Comparison of ENCODE assay signal across 22 cellular contexts in genomic region chr6:2977290-2977689, GRCh38. TPM values are rescaled to one million over a fixed set of nuclear protein-coding genes. Genes with fewer than 3 reads are reported as not detected.
DNase-seq lines count a peak whose midpoint lies in the region; ATAC-seq and TF ChIP-seq lines count a peak whose summit lies in the region.
"Had no signal": no experiment of that assay in that cellular context is flagged by ENCODE, and none has a peak within 500 bp of the region (broad histone marks: within the 10 kb centered on the region; RNA-seq: fewer than 3 reads in every experiment).

No MANE protein-coding gene starts in this region.

- 65 to 93% (median 88%) methylated on average over 5 of the region's 5 CpGs for WGBS in spleen, 5 donors

- no peaks in the 10 kb centered on the region for H3K9me3 Mint-ChIP-seq in activated T-cell treated with anti-CD3 and anti-CD28 coated beads, Interleukin-2, amount 50 U/mL, for 72 hours

- H4K20me1 ChIP-seq in fibroblast of lung (ENCODE audit: control insufficient read depth, extremely low read depth, insufficient read depth, low read length) = no peaks in the 10 kb centered on the region
- H4K20me1 ChIP-seq: BLaER1 treated with 17β-estradiol and CSF1 and Interleukin-3, amounts not matched to agents 10 nM and 100 nM had no signal

- no peak for DNase-seq in activated T-cell treated with anti-CD3 and anti-CD28 coated beads, Interleukin-2, amount 50 U/mL, for 72 hours
- DNase-seq in activated T-cell treated with anti-CD3 and anti-CD28 coated beads for 4 hours (no peak), RWPE2 (ENCODE audit: low spot score) (no peak), fibroblast of lung (ENCODE audit: low read depth in 2 of 2) (no peak), spleen (no peak), left ventricle myocardium superior (no peak)
- DNase-seq: activated CD4-positive, alpha-beta T cell treated with anti-CD3 and anti-CD28 coated beads, Interleukin-2, amount 50 U/mL, for 1 hour; activated naive CD4-positive, alpha-beta T cell; caudate nucleus; COR-L47; DMS79; GF-D8; NCI-H1092 treated with DMSO at 0.1 percent for 48 hours; NCI-H1930; NCI-H526 treated with DMSO at 0.1 percent for 48 hours had no signal

- H3K4me1 ChIP-seq in RWPE2 (ENCODE audit: insufficient read depth, poor library complexity, severe bottlenecking) = peaks cover 35% of the 10 kb centered on the region
- H3K4me1 ChIP-seq in fibroblast of lung (ENCODE audit: control insufficient read depth, extremely low read depth, insufficient read depth, low read length) = peaks cover 15% of the 10 kb centered on the region
- H3K4me1 ChIP-seq in spleen = peaks cover 6 to 70% (median 51%) of the 10 kb centered on the region in 6 donors

- peaks cover 41% of the 10 kb centered on the region for H3K4me1 Mint-ChIP-seq in activated T-cell treated with anti-CD3 and anti-CD28 coated beads, Interleukin-2, amount 50 U/mL, for 72 hours (ENCODE audit: low read depth)

- H3K27ac ChIP-seq in RWPE2 (ENCODE audit: poor library complexity, severe bottlenecking) (peak overlapping the region; percentile 55), fibroblast of lung (ENCODE audit: insufficient read depth, low read length) (peak overlapping the region; percentile 77), spleen (peak overlapping the region in 5 of 8 donors; percentile 27 to 81 (median 78))
- H3K27ac ChIP-seq: BLaER1 treated with 17β-estradiol and CSF1 and Interleukin-3, amounts not matched to agents 10 nM and 100 nM; VCaP had no signal

- no peak overlapping the region for H2AFZ ChIP-seq in fibroblast of lung (ENCODE audit: low read length)

- peaks cover 0 to 1% of the 10 kb centered on the region in 2 donors for H3K36me3 Mint-ChIP-seq in activated T-cell treated with anti-CD3 and anti-CD28 coated beads, Interleukin-2, amount 50 U/mL, for 72 hours (ENCODE audit: insufficient read depth in 2 of 2)

- TF ChIP-seq CTCF in RWPE2 (IDR thresholded peaks at IDR 0.05; ENCODE audit: poor library complexity, severe bottlenecking) = no peak
- TF ChIP-seq CTCF in fibroblast of lung (conservative IDR thresholded peaks at IDR 0.05 in 1 of 2, IDR thresholded peaks at IDR 0.05 in 1 of 2; ENCODE audit: low read depth in 1 of 2, low read length in 2 of 2) = no peak
- TF ChIP-seq CTCF in spleen (IDR thresholded peaks at IDR 0.05 in 8 of 11, conservative IDR thresholded peaks at IDR 0.05 in 3 of 11) = no peak

- H3K79me2 ChIP-seq in fibroblast of lung (ENCODE audit: control insufficient read depth, insufficient read depth, low read length) = no peaks in the 10 kb centered on the region

- H3K4me3 ChIP-seq in RWPE2 (ENCODE audit: severe bottlenecking) = no peak overlapping the region
- H3K4me3 ChIP-seq in fibroblast of lung (replicated peaks in 1 of 4; ENCODE audit: control extremely low read depth in 1 of 4, insufficient read depth in 1 of 4, low read depth in 3 of 4, low read length in 4 of 4) = no peak overlapping the region
- no peak overlapping the region for H3K4me3 ChIP-seq in spleen
- H3K4me3 ChIP-seq: BLaER1 treated with 17β-estradiol and CSF1 and Interleukin-3, amounts not matched to agents 10 nM and 100 nM; lung; SK-N-MC; skin epidermis had no signal

- ATAC-seq in activated T-cell treated with anti-CD3 and anti-CD28 coated beads, Interleukin-2, amount 50 U/mL, for 72 hours (replicated peaks in 1 of 2) = no peak
- ATAC-seq in RWPE2 (ENCODE audit: low read depth) (no peak), left ventricle myocardium superior (no peak), GM19452 (IDR thresholded peaks at IDR 0.05; ENCODE audit: unreplicated experiment) (no peak), GM19467 (IDR thresholded peaks at IDR 0.05; ENCODE audit: unreplicated experiment) (no peak)

- peak overlapping the region; percentile 90 for H3K27ac Mint-ChIP-seq in activated T-cell treated with anti-CD3 and anti-CD28 coated beads, Interleukin-2, amount 50 U/mL, for 72 hours

- no peaks in the 10 kb centered on the region for H3K27me3 Mint-ChIP-seq in activated T-cell treated with anti-CD3 and anti-CD28 coated beads, Interleukin-2, amount 50 U/mL, for 72 hours (ENCODE audit: low read depth)

- H3K4me2 ChIP-seq in fibroblast of lung (ENCODE audit: extremely low read depth, insufficient read depth, low read length) = peak overlapping the region; percentile 89

- H3K9me3 ChIP-seq in RWPE2 (ENCODE audit: severe bottlenecking) (no peaks in the 10 kb centered on the region), fibroblast of lung (ENCODE audit: control insufficient read depth, insufficient read depth, low read depth, low read length) (no peaks in the 10 kb centered on the region), spleen (no peaks in the 10 kb centered on the region)

- H3K36me3 ChIP-seq in RWPE2 (ENCODE audit: low read depth) (no peaks in the 10 kb centered on the region), fibroblast of lung (ENCODE audit: control insufficient read depth, insufficient read depth, low read length) (no peaks in the 10 kb centered on the region), spleen (no peaks in the 10 kb centered on the region)
- H3K36me3 ChIP-seq: BLaER1 treated with 17β-estradiol and CSF1 and Interleukin-3, amounts not matched to agents 10 nM and 100 nM had no signal

- no peak for TF ChIP-seq POLR2A in spleen (IDR thresholded peaks at IDR 0.05)

- H3K4me3 Mint-ChIP-seq in activated T-cell treated with anti-CD3 and anti-CD28 coated beads, Interleukin-2, amount 50 U/mL, for 72 hours = peak overlapping the region; percentile 33 to 73

- no peak overlapping the region for H3K9ac ChIP-seq in fibroblast of lung (ENCODE audit: insufficient read depth, low read length)
- H3K9ac ChIP-seq: BLaER1 treated with 17β-estradiol and CSF1 and Interleukin-3, amounts not matched to agents 10 nM and 100 nM had no signal

- H3K27me3 ChIP-seq in RWPE2 (ENCODE audit: insufficient read depth, poor library complexity, severe bottlenecking) = no peaks in the 10 kb centered on the region
- H3K27me3 ChIP-seq in fibroblast of lung (ENCODE audit: control insufficient read depth, insufficient read depth, low read length) = no peaks in the 10 kb centered on the region
- no peaks in the 10 kb centered on the region for H3K27me3 ChIP-seq in spleen (replicated peaks in 1 of 7)

- intact Hi-C loops in spleen (cut with DNase I; ENCODE audit: low total_unique reads) = no loop called here
- intact Hi-C loops in left ventricle myocardium superior (cut with micrococcal nuclease) = no loop called here

RNA-seq across cellular contexts. Expression of gene SERPINB6, which starts 5.9 kb away (rescaled TPM):
- 100 to 1,000 TPM in 1 of 2 donors, 10 to 100 TPM in 1; 64.9 to 114 TPM for total RNA-seq in activated T-cell treated with anti-CD3 and anti-CD28 coated beads, Interleukin-2, amount 50 U/mL, for 72 hours
- 71.7 and 83.9 TPM in 2 replicates for total RNA-seq in fibroblast of lung
- 158 and 181 TPM in 2 replicates for polyA plus RNA-seq in fibroblast of lung
- 142 and 157 TPM in 2 replicates for polyA plus RNA-seq in fibroblast of lung (2012)
- polyA minus RNA-seq in fibroblast of lung (ENCODE audit: low replicate concordance) = 180 and 182 TPM in 2 replicates
- 100 to 1,000 TPM; 145 to 222 (median 188) TPM for total RNA-seq in spleen
- 100 to 1,000 TPM; 111 to 256 (median 193) TPM for polyA plus RNA-seq in spleen
- total RNA-seq in left ventricle myocardium superior = 277 TPM

RNA-seq across cellular contexts. Expression of gene NQO2, which starts 22.4 kb away (rescaled TPM):
- 10 to 100 TPM; 32.7 to 47.3 TPM for total RNA-seq in activated T-cell treated with anti-CD3 and anti-CD28 coated beads, Interleukin-2, amount 50 U/mL, for 72 hours
- total RNA-seq in fibroblast of lung (12.1 and 18.7 TPM in 2 replicates), spleen (10 to 100 TPM; 21.3 to 55.1 (median 37.2) TPM), left ventricle myocardium superior (59.6 TPM)
- polyA plus RNA-seq in fibroblast of lung (13.5 and 40.8 TPM in 2 replicates), spleen (10 to 100 TPM; 16.3 to 26.0 (median 17.0) TPM)
- polyA plus RNA-seq in fibroblast of lung (2012) = 15.2 and 45.3 TPM in 2 replicates
- 5.3 and 9.2 TPM in 2 replicates for polyA minus RNA-seq in fibroblast of lung (ENCODE audit: low replicate concordance)
